10 cellular contexts compared by ENCODE assay signal in the genomic region with DNA sequence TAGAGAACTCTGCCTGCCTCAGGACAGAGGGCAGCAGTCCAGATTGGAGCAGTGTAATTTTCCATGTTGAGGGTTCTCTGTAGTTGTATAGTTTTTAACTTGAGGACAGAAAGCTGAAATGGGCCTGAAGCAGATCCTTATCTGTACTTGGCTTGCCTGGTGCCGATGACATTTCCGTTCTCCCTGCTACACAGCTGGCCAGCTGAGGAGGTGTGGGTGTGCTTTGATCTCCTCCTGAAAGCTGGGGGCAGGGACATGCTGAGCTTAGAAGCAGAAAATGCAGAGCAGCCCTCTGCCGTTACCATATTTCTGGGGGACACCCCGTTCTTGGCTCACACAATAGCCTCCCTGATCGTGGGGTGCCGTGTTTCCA. TPM values are rescaled to one million over a fixed set of nuclear protein-coding genes. Genes with fewer than 3 reads are reported as not detected.
A peak's percentile ranks its signal among the peaks of the same experiment; 100 is the strongest.
DNase-seq lines count a peak whose midpoint lies in the region; ATAC-seq, FAIRE-seq and TF ChIP-seq lines count a peak whose summit lies in the region.
"Had no signal": no experiment of that assay in that cellular context is flagged by ENCODE, and none has a peak within 500 bp of the region (broad histone marks: within the 10 kb centered on the region; RNA-seq: fewer than 3 reads in every experiment).

No MANE protein-coding gene starts in this region.

- BruUV-seq in GM12878 (replicated peaks; lab: Mats Ljungman, UMichigan) = no TSS peak

- H3K36me3 ChIP-seq in GM12878 (ENCODE audit: control insufficient read depth in 2 of 2, insufficient read depth in 2 of 2, low read length in 1 of 2) (peaks cover 2 to 20% of the 10 kb centered on the region in 2 experiments), vagina (peaks cover 0 to 12% of the 10 kb centered on the region in 2 donors), colonic mucosa (no peaks in the 10 kb centered on the region)

- H3K9ac ChIP-seq in GM12878 (ENCODE audit: control insufficient read depth, insufficient read depth, low read length) = no peak overlapping the region
- H3K9ac ChIP-seq in colonic mucosa (ENCODE audit: low read depth in 2 of 2, low read length in 2 of 2) = no peak overlapping the region

- peaks cover 29% of the 10 kb centered on the region for H3K4me1 ChIP-seq in GM12878 (ENCODE audit: control insufficient read depth, insufficient read depth, low read length)
- H3K4me1 ChIP-seq in vagina = peaks cover 54% of the 10 kb centered on the region
- H3K4me1 ChIP-seq in colonic mucosa = peaks cover 30% of the 10 kb centered on the region

- FAIRE-seq in GM12878 (lab: Jason Lieb, UNC) = no peak

- no peak overlapping the region for H3K4me3 Mint-ChIP-seq in memory B cell
- H3K4me3 Mint-ChIP-seq in progenitor cell of endocrine pancreas (ENCODE audit: low read depth) = no peak overlapping the region

- no peaks in the 10 kb centered on the region for H4K20me1 ChIP-seq in GM12878 (ENCODE audit: control insufficient read depth, insufficient read depth)

- DNase-seq in stimulated activated CD4-positive, alpha-beta T cell treated with anti-CD3 and anti-CD28 coated beads, Interleukin-2, amount 100 ng/mL, for 4 hours (ENCODE audit: low read depth) = peak; percentile 29
- no peak for DNase-seq in stimulated activated CD4-positive, alpha-beta T cell treated with anti-CD3 and anti-CD28 coated beads, Interleukin-2, amount 100 ng/mL, for 48 hours
- DNase-seq in GM12878 (ENCODE audit: low read depth, low spot score) (no peak), memory B cell (ENCODE audit: low spot score in 2 of 2) (no peak), vagina (ENCODE audit: extremely low spot score in 2 of 2) (peak in 1 of 2 donors; percentile 84), colonic mucosa (no peak), NCI-H510A treated with DMSO at 0.1 percent for 48 hours (lab: John Stamatoyannopoulos, UW) (no peak), progenitor cell of endocrine pancreas (ENCODE audit: low spot score, unreplicated experiment) (no peak)
- DNase-seq: activated T-cell treated with anti-CD3 and anti-CD28 coated beads, Interleukin-2, amount 50 U/mL, for 1 hour; NCI-H1092 had no signal

- no peaks in the 10 kb centered on the region for H3K9me3 Mint-ChIP-seq in memory B cell
- H3K9me3 Mint-ChIP-seq in progenitor cell of endocrine pancreas (ENCODE audit: low read depth) = no peaks in the 10 kb centered on the region

- H3K9me3 ChIP-seq in GM12878 (replicated peaks; ENCODE audit: control insufficient read depth, insufficient read depth, low read length) = no peaks in the 10 kb centered on the region
- H3K9me3 ChIP-seq in vagina = no peaks in the 10 kb centered on the region
- H3K9me3 ChIP-seq in colonic mucosa = no peaks in the 10 kb centered on the region

- H3K4me2 ChIP-seq in GM12878 (ENCODE audit: control insufficient read depth, insufficient read depth) = no peak overlapping the region

- in situ Hi-C loops in GM12878 (cut with MboI) = no loop called here

- SMC1A ChIA-PET in GM12878 (lab: Charles Lee; ENCODE audit: uncharacterized antibody, unreplicated experiment) = interaction anchor here (0.9 to 15.2 kb wide), 5 partner anchors 10 to 30 kb away, joined by 3 to 320 read pairs (median 3); partner anchors contain the start of gene GLRX

- no peak overlapping the region for H2AFZ ChIP-seq in GM12878 (ENCODE audit: control insufficient read depth, low read depth, low read length)

- intact Hi-C loops in GM12878 (cut with micrococcal nuclease; ENCODE audit: unreplicated experiment) = no loop called here
- intact Hi-C loops in vagina (cut with DNase I) = no loop called here
- intact Hi-C loops in colonic mucosa (cut with DNase I) = no loop called here

- TF ChIP-seq EP300 in GM12878 (IDR thresholded peaks at IDR 0.05; ENCODE audit: borderline replicate concordance in 1 of 2, control insufficient read depth in 1 of 2, low read depth in 2 of 2, low read length in 2 of 2) = no peak

- TF ChIP-seq POLR2A in GM12878 (IDR thresholded peaks at IDR 0.05; ENCODE audit: low read depth, low read length) (no peak), vagina (IDR thresholded peaks at IDR 0.05) (no peak)

- no peaks in the 10 kb centered on the region for H3K27me3 Mint-ChIP-seq in memory B cell
- no peaks in the 10 kb centered on the region for H3K27me3 Mint-ChIP-seq in progenitor cell of endocrine pancreas

- TF ChIP-seq RAD21 in GM12878 (IDR thresholded peaks at IDR 0.05; ENCODE audit: insufficient read depth, low read depth, low read length) = no peak

- ATAC-seq in GM12878 (no peak), memory B cell (ENCODE audit: low read depth) (no peak)

- CTCF ChIA-PET in GM12878 (lab: Yijun Ruan, JAX) = interaction anchor here (0.9 to 1.2 kb wide), 2 partner anchors 22 to 32 kb away, joined by 3 to 9 read pairs; no protein-coding TSS in a partner anchor

- H3K27ac ChIP-seq in GM12878 (ENCODE audit: control insufficient read depth, insufficient read depth) (peak overlapping the region; percentile 27; the same call in 1 of the 2 replicates), vagina (peak overlapping the region; percentile 60), colonic mucosa (no peak overlapping the region)

- TF ChIP-seq CTCF in GM12878 (IDR thresholded peaks at IDR 0.05 in 2 of 3, conservative IDR thresholded peaks at IDR 0.05 in 1 of 3; ENCODE audit: control insufficient read depth in 2 of 3, extremely low read depth in 1 of 3, insufficient read depth in 1 of 3, low read depth in 3 of 3, low read length in 3 of 3) (no peak), vagina (IDR thresholded peaks at IDR 0.05) (no peak), colonic mucosa (IDR thresholded peaks at IDR 0.05) (no peak), progenitor cell of endocrine pancreas (IDR thresholded peaks at IDR 0.05; ENCODE audit: unreplicated experiment) (no peak)

- H3K27ac Mint-ChIP-seq in memory B cell = peak overlapping the region; percentile 92
- no peak overlapping the region for H3K27ac Mint-ChIP-seq in progenitor cell of endocrine pancreas

- POLR2A ChIA-PET in GM12878 (lab: Charles Lee) = interaction anchor here (0.5 to 1.5 kb wide), 2 partner anchors 19 to 114 kb away, joined by 3 to 4 read pairs; no protein-coding TSS in a partner anchor

- H3K36me3 Mint-ChIP-seq in memory B cell (peaks cover 26% of the 10 kb centered on the region), progenitor cell of endocrine pancreas (ENCODE audit: insufficient read depth) (peaks cover 5% of the 10 kb centered on the region)

- peaks cover 11% of the 10 kb centered on the region for H3K79me2 ChIP-seq in GM12878 (ENCODE audit: control insufficient read depth, insufficient read depth, low read length)

- WGBS in GM12878 (ENCODE audit: insufficient coverage, insufficient replicate concordance, low lambda C conversion rate, missing lambda C conversion rate) = 76% methylated on average over 6 of the region's 6 CpGs

- H3K4me3 ChIP-seq in GM12878 (no peak overlapping the region), vagina (no peak overlapping the region), colonic mucosa (no peak overlapping the region)

- H3K4me1 Mint-ChIP-seq in memory B cell (peaks cover 54% of the 10 kb centered on the region), progenitor cell of endocrine pancreas (ENCODE audit: low read depth) (peaks cover 21% of the 10 kb centered on the region)

- RAD21 ChIA-PET in GM12878 (lab: Charles Lee; ENCODE audit: unreplicated experiment) = interaction anchor here (1.0 to 1.4 kb wide), 3 partner anchors 11 to 160 kb away, joined by 3 to 6 read pairs (median 6); partner anchors contain the start of gene GLRX

- H3K27me3 ChIP-seq in GM12878 (replicated peaks in 1 of 2; ENCODE audit: control insufficient read depth in 2 of 2, insufficient read depth in 2 of 2, low read length in 1 of 2) (no peaks in the 10 kb centered on the region), vagina (no peaks in the 10 kb centered on the region), colonic mucosa (no peaks in the 10 kb centered on the region)

TF ChIP-seq in GM12878, 131 proteins besides CTCF, POLR2A, EP300 and RAD21 (continues in another document):
- TF ChIP-seq MLLT1 (IDR thresholded peaks at IDR 0.05) (no peak), EZH2 (IDR thresholded peaks at IDR 0.05; ENCODE audit: borderline replicate concordance, control insufficient read depth, low read depth, low read length) (no peak), TCF7 (IDR thresholded peaks at IDR 0.05; ENCODE audit: borderline replicate concordance) (peak; percentile 80; the same call in 1 of the 2 replicates), NFYA (IDR thresholded peaks at IDR 0.05; ENCODE audit: borderline replicate concordance, low read depth, low read length) (no peak), HCFC1 (IDR thresholded peaks at IDR 0.05; ENCODE audit: low read length) (no peak), ASH2L (IDR thresholded peaks at IDR 0.05; ENCODE audit: borderline replicate concordance, low read depth) (no peak)

RNA-seq across cellular contexts. Expression of gene GLRX, which starts 10.4 kb away (rescaled TPM):
- 41.5 and 42.2 TPM in 2 replicates for total RNA-seq in GM12878 (2013; cell fraction: nucleolus; rRNA removed)
- 103 and 127 TPM in 2 replicates for total RNA-seq in GM12878 (2014; rRNA removed)
- total RNA-seq in GM12878 (2014; rRNA removed; fragmentation: Illumina TruSeq; extraction: Trizol) = 63.0 and 66.7 TPM in 2 replicates
- total RNA-seq in GM12878 (2021) = 80.0 and 80.2 TPM in 2 replicates
- polyA plus RNA-seq in GM12878 (2011; ENCODE audit: low read depth) = 58.0 TPM
- polyA plus RNA-seq in GM12878 (2011; rRNA removed) = 188 and 194 TPM in 2 replicates
- polyA plus RNA-seq in GM12878 (2011; cell fraction: cytosol; rRNA removed) = 89.8 and 172 TPM in 2 replicates
- 74.7 and 110 TPM in 2 replicates for polyA plus RNA-seq in GM12878 (2011; cell fraction: nucleus; rRNA removed)
- polyA plus RNA-seq in GM12878 (2012) = 135 and 145 TPM in 2 replicates
- polyA plus RNA-seq in GM12878 (2014; fragmentation: Illumina TruSeq; extraction: Trizol) = 130 and 179 TPM in 2 replicates
- polyA plus RNA-seq in GM12878 (2014; fragmentation: Nextera tagmentation; extraction: Ambion mirVana) = 100 to 1,000 TPM; 311 to 366 TPM
- 195 and 236 TPM in 2 replicates for polyA plus RNA-seq in GM12878 (2014; rRNA removed)
- polyA plus RNA-seq in GM12878 (2016; fragmentation: Nextera tagmentation; extraction: Ambion mirVana) = 100 to 1,000 TPM; 185 to 187 TPM
- polyA minus RNA-seq in GM12878 (2011; rRNA and poly(A)+ RNA removed) = 69.4 and 81.1 TPM in 2 replicates
- polyA minus RNA-seq in GM12878 (2011; cell fraction: cytosol; rRNA and poly(A)+ RNA removed) = 9.3 and 12.3 TPM in 2 replicates
- polyA minus RNA-seq in GM12878 (2011; cell fraction: nucleus; rRNA and poly(A)+ RNA removed) = 41.7 and 62.0 TPM in 2 replicates
- 63.3 TPM for total RNA-seq in vagina
- total RNA-seq in colonic mucosa = 10 to 100 TPM; 52.8 to 89.6 TPM
- 11.6 and 12.7 TPM in 2 replicates for total RNA-seq in progenitor cell of endocrine pancreas
